Comparison of ENCODE assay signal across 1 cellular context in the genomic region with DNA sequence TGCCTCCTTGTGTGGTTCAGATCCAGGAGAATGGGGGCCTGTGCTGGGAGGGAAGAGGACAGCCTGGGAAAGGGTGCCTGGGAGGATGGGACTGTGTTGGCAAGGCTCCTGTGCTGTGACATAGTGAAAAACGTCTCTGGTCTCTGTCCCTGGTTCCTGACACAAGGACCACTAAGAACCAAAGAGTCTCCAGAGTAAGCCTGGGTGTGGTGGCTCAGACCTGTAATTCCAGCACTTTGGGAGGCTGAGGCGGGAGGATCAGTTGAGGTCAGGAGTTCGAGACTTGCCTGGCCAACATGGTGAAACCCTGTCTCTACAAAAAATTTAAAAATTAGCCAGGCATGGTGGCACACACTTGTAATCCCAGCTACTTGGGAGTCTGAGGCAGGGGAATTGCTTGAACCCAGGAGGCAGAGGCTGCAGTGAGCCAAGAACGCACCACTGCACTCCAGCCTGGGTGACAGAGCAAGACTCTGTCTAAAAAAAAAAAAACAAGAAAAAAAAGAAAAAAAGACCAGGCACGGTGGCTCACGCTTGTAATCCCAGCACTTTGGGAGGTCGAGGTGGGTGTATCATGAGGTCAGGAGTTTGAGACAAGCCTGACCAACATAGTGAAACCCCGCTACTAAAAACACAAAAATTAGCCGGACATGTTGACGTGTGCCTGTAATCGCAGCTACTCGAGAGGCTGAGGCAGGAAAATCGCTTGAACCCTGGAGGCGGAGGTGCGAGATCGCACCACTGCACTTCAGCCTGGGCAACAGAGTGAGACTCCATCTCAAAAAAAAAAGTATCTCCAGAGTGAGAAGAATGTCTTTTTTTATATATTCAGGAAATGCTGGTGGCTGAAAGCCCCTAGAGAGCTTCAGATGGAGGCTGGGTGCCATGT.
TF ChIP-seq lines count a peak whose summit lies in the region.

No MANE protein-coding gene starts in this region.

TF ChIP-seq in HepG2, 621 proteins besides CTCF, POLR2A, EP300 and RAD21:
- TF ChIP-seq ZMYM3 (CRISPR knock-in tag; IDR thresholded peaks at IDR 0.05) (peak; percentile 71), ZKSCAN5 (CRISPR knock-in tag; IDR thresholded peaks at IDR 0.05) (0 out of 2 replicates have a peak, but pooled peaks have one; percentile 29)
- TF ChIP-seq, protein P1, sequence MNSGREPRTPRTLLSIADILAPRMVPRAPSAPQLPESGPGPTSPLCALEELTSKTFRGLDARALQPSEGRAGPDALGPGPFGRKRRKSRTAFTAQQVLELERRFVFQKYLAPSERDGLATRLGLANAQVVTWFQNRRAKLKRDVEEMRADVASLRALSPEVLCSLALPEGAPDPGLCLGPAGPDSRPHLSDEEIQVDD (CRISPR knock-in tag; IDR thresholded peaks at IDR 0.05; ENCODE audit: borderline replicate concordance) = 0 out of 2 replicates have a peak, but pooled peaks have one; percentile 2
